13 cellular contexts compared by ENCODE assay signal in the genomic region with DNA sequence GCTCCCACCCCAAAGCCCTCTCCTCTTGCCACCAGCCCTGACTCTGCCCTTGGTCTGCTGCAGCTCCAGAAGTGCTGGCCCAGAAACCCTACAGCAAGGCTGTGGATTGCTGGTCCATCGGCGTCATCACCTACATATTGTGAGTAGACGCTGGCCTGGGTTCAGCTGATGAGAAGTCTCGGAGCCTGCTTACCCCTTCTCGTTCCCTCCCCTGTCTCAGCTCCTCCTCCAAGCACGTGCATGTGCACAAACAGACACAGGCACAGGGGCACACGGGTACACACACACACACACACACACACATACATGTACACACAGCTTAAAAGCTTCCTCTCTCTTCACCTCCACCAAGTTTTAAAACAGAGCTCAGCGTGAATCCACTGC. TPM values are rescaled to one million over a fixed set of nuclear protein-coding genes. Genes with fewer than 3 reads are reported as not detected.
DNase-seq lines count a peak whose midpoint lies in the region; ATAC-seq and TF ChIP-seq lines count a peak whose summit lies in the region.
"Had no signal": no experiment of that assay in that cellular context is flagged by ENCODE, and none has a peak within 500 bp of the region (broad histone marks: within the 10 kb centered on the region; RNA-seq: fewer than 3 reads in every experiment).

No MANE protein-coding gene starts in this region.

- H3K4me3 Mint-ChIP-seq in CD8-positive, alpha-beta memory T cell: no peak overlapping the region

- H3K79me2 ChIP-seq in hepatocyte: no peaks in the 10 kb centered on the region

- H3K9me2 ChIP-seq in hepatocyte (replicated peaks; ENCODE audit: insufficient read depth): no peaks in the 10 kb centered on the region

- H3K27me3 Mint-ChIP-seq in CD8-positive, alpha-beta memory T cell: no peaks in the 10 kb centered on the region

- no peak for TF ChIP-seq CTCF in hepatocyte (IDR thresholded peaks at IDR 0.05; ENCODE audit: poor library complexity)

- peak overlapping the region; percentile 38 for H3K27ac ChIP-seq in hepatocyte
- H3K27ac ChIP-seq in CD8-positive, alpha-beta memory T cell (ENCODE audit: low read depth, low read length): no peak overlapping the region

- H3K4me1 ChIP-seq in hepatocyte (ENCODE audit: insufficient read depth): no peaks in the 10 kb centered on the region
- no peaks in the 10 kb centered on the region for H3K4me1 ChIP-seq in CD8-positive, alpha-beta memory T cell (ENCODE audit: insufficient read depth, low read length)

- CTCF ChIA-PET in CD8-positive, alpha-beta memory T cell (lab: Charles Lee): interaction anchor here (0.8 to 1.5 kb wide), 4 partner anchors 9 to 140 kb away, joined by 3 to 6 read pairs (median 4); no protein-coding TSS in a partner anchor

- H4K20me1 ChIP-seq in hepatocyte (ENCODE audit: insufficient read depth, poor library complexity, severe bottlenecking): no peaks in the 10 kb centered on the region

- no peaks in the 10 kb centered on the region for H3K9me3 Mint-ChIP-seq in CD8-positive, alpha-beta memory T cell

- no peak overlapping the region for H3K4me2 ChIP-seq in hepatocyte

- no peaks in the 10 kb centered on the region for H3K27me3 ChIP-seq in hepatocyte
- H3K27me3 ChIP-seq in CD8-positive, alpha-beta memory T cell (ENCODE audit: insufficient read depth, low read length, poor library complexity, severe bottlenecking): no peaks in the 10 kb centered on the region

- no peak overlapping the region for H3K27ac Mint-ChIP-seq in CD8-positive, alpha-beta memory T cell

- DNase-seq in hepatocyte (ENCODE audit: low spot score): no peak
- DNase-seq in NCI-H1092 treated with DMSO at 0.1 percent for 48 hours (lab: John Stamatoyannopoulos, UW): no peak
- no peak for DNase-seq in DMS153 treated with DMSO at 0.1 percent for 48 hours (lab: John Stamatoyannopoulos, UW; ENCODE audit: unreplicated experiment)
- DNase-seq in CD8-positive, alpha-beta memory T cell: no peak
- DNase-seq in erythroblast (lab: John Stamatoyannopoulos, UW): no peak
- DNase-seq: activated CD4-positive, alpha-beta T cell treated with anti-CD3 and anti-CD28 coated beads for 4 hours; amygdala; NCI-H510A had no signal

- no peaks in the 10 kb centered on the region for H3K4me1 Mint-ChIP-seq in CD8-positive, alpha-beta memory T cell

- WGBS in hepatocyte (ENCODE audit: low lambda C conversion rate, missing lambda C conversion rate): 91% methylated on average over 8 of the region's 8 CpGs

- H3K36me3 ChIP-seq in hepatocyte (replicated peaks; ENCODE audit: insufficient read depth, low read depth): no peaks in the 10 kb centered on the region
- no peaks in the 10 kb centered on the region for H3K36me3 ChIP-seq in CD8-positive, alpha-beta memory T cell (ENCODE audit: insufficient read depth, low read length)

- no peak for TF ChIP-seq POLR2A in erythroblast (IDR thresholded peaks at IDR 0.05; ENCODE audit: low read length)

- POLR2A ChIA-PET in CD8-positive, alpha-beta memory T cell (lab: Charles Lee): no interaction called here

- ATAC-seq in GM18870 (IDR thresholded peaks at IDR 0.05; ENCODE audit: unreplicated experiment): peak; percentile 15
- ATAC-seq in GM21619 (IDR thresholded peaks at IDR 0.05; ENCODE audit: unreplicated experiment): peak; percentile 15
- peak; percentile 27 for ATAC-seq in HG03342 (IDR thresholded peaks at IDR 0.05; ENCODE audit: unreplicated experiment)

- H3K36me3 Mint-ChIP-seq in CD8-positive, alpha-beta memory T cell: no peaks in the 10 kb centered on the region

- H3K9me3 ChIP-seq in hepatocyte (ENCODE audit: low read depth): no peaks in the 10 kb centered on the region
- no peaks in the 10 kb centered on the region for H3K9me3 ChIP-seq in CD8-positive, alpha-beta memory T cell (ENCODE audit: low read length)

- no peak overlapping the region for H3K4me3 ChIP-seq in hepatocyte
- H3K4me3 ChIP-seq in CD8-positive, alpha-beta memory T cell (ENCODE audit: low read length): no peak overlapping the region

- H2AFZ ChIP-seq in hepatocyte: no peak overlapping the region

RNA-seq across cellular contexts. Expression of gene CAMK1G, which starts 24.3 kb away (rescaled TPM):
- 1.0 and 1.1 TPM in 2 replicates for total RNA-seq in hepatocyte
- polyA plus RNA-seq in hepatocyte: 0.85 and 1.2 TPM in 2 replicates
- total RNA-seq in CD8-positive, alpha-beta memory T cell: not detected
- not detected for polyA plus RNA-seq in CD8-positive, alpha-beta memory T cell
- total RNA-seq: endothelial cell of umbilical vein, SK-MEL-5 had no signal
- polyA plus RNA-seq: endothelial cell of umbilical vein had no signal

RNA-seq across cellular contexts. Expression of gene LAMB3, which starts 44.4 kb away (rescaled TPM):
- total RNA-seq in hepatocyte: 63.7 and 76.9 TPM in 2 replicates
- polyA plus RNA-seq in hepatocyte: 48.8 and 55.9 TPM in 2 replicates
- total RNA-seq in CD8-positive, alpha-beta memory T cell: 1 to 10 TPM in 1 of 2 experiments, under 1 TPM in 1; 0.92 to 1.3 TPM
- polyA plus RNA-seq in CD8-positive, alpha-beta memory T cell: 0.28 TPM

Comparison
In these comparisons a context has a peak if more than half of its experiments do, and no peak if none do; other contexts are left out.
1. RNA of gene LAMB3, which starts 44.4 kb away (total RNA-seq): 63.7 to 76.9 TPM in hepatocyte; 0.92 to 1.3 TPM in CD8-positive, alpha-beta memory T cell; every median in the first group is over 10 times any median in the second.
2. Peak in every context shown above with its lines, with median percentiles within 50 percentile points of each other: ATAC-seq.